Comparison of ENCODE assay signal across 24 cellular contexts in genomic region chr22:42275970-42276369, GRCh38.
"Had no signal": no experiment of that assay in that cellular context is flagged by ENCODE, and none has a peak within 500 bp of the region (broad histone marks: within the 10 kb centered on the region; RNA-seq: fewer than 3 reads in every experiment).

No MANE protein-coding gene starts in this region.

- H3K4me1 Mint-ChIP-seq: activated B cell treated with CpG ODN at 0.5 μM for 24 hours had no signal

- H3K4me1 ChIP-seq: uterus had no signal

- H3K27ac ChIP-seq: body of pancreas, tibial artery, uterus had no signal

- DNase-seq: activated B cell treated with CpG ODN at 0.5 μM for 24 hours; activated CD4-positive, alpha-beta T cell treated with anti-CD3 and anti-CD28 coated beads for 48 hours; activated CD8-positive, alpha-beta memory T cell treated with anti-CD3 and anti-CD28 coated beads, Interleukin-2, amount 50 U/mL, for 48 hours; activated CD8-positive, alpha-beta T cell treated with anti-CD3 and anti-CD28 coated beads, Interleukin-2, amount 10 ng/mL, durations not matched to agents 7 days and 5 days; activated gamma-delta T cell; activated T-cell treated with anti-CD3 and anti-CD28 coated beads, Interleukin-2, amount 50 U/mL, for 72 hours; amniotic stem cell; body of pancreas; effector memory CD8-positive, alpha-beta T cell; erythroblast; islet precursor cell; mammary epithelial cell; mucosa of descending colon; naive thymus-derived CD4-positive, alpha-beta T cell; stimulated activated CD4-positive, alpha-beta T cell treated with anti-CD3 and anti-CD28 coated beads, Interleukin-15, amount 100 ng/mL, for 24 hours; stimulated activated CD4-positive, alpha-beta T cell treated with anti-CD3 and anti-CD28 coated beads, Interleukin-4, amount 100 ng/mL, for 1 hour; stimulated activated naive B cell treated with anti-CD40 and anti-IgM and Interleukin-4, amounts not matched to agents 10 μg/mL and 1 μg/mL and 100 μg/mL, for 72 hours; T-helper 17 cell; tibial artery; uterus had no signal

- ATAC-seq: activated CD8-positive, alpha-beta T cell treated with anti-CD3 and anti-CD28 coated beads, Interleukin-2, amount 10 ng/mL, durations not matched to agents 7 days and 5 days; activated naive CD4-positive, alpha-beta T cell treated with anti-CD3 and anti-CD28 coated beads, Interleukin-2, amount 50 U/mL, for 72 hours; activated T-cell treated with anti-CD3 and anti-CD28 coated beads, Interleukin-2, amount 50 U/mL, for 72 hours; body of pancreas; effector memory CD8-positive, alpha-beta T cell; left lobe of liver; mucosa of descending colon; naive thymus-derived CD4-positive, alpha-beta T cell; stimulated activated naive B cell treated with anti-CD40 and anti-IgM and Interleukin-4, amounts not matched to agents 10 μg/mL and 1 μg/mL and 100 μg/mL, for 72 hours; T-helper 17 cell had no signal

- H3K4me3 ChIP-seq: body of pancreas, mucosa of descending colon, skin epidermis, tibial artery, uterus had no signal

- H3K36me3 ChIP-seq: tibial artery, uterus had no signal

- H3K9me3 ChIP-seq: body of pancreas, mucosa of descending colon, tibial artery, uterus had no signal

- H3K9me3 Mint-ChIP-seq: activated B cell treated with CpG ODN at 0.5 μM for 24 hours; activated naive CD4-positive, alpha-beta T cell treated with anti-CD3 and anti-CD28 coated beads, Interleukin-2, amount 50 U/mL, for 72 hours; activated T-cell treated with anti-CD3 and anti-CD28 coated beads, Interleukin-2, amount 50 U/mL, for 72 hours; dendritic cell treated with granulocyte-macrophage colony-stimulating factor and Interleukin-4, amounts not matched to agents 40 ng/mL and 50 ng/mL, for 4 days; effector memory CD8-positive, alpha-beta T cell; naive thymus-derived CD4-positive, alpha-beta T cell; stimulated activated naive B cell treated with anti-CD40 and anti-IgM and Interleukin-4, amounts not matched to agents 10 μg/mL and 1 μg/mL and 100 μg/mL, for 72 hours had no signal

- H3K4me3 Mint-ChIP-seq: activated B cell treated with CpG ODN at 0.5 μM for 24 hours; activated CD8-positive, alpha-beta T cell treated with anti-CD3 and anti-CD28 coated beads, Interleukin-2, amount 10 ng/mL, durations not matched to agents 7 days and 5 days; activated T-cell treated with anti-CD3 and anti-CD28 coated beads, Interleukin-2, amount 50 U/mL, for 72 hours; dendritic cell treated with granulocyte-macrophage colony-stimulating factor and Interleukin-4, amounts not matched to agents 40 ng/mL and 50 ng/mL, for 4 days; effector memory CD8-positive, alpha-beta T cell; naive thymus-derived CD4-positive, alpha-beta T cell; stimulated activated naive B cell treated with anti-CD40 and anti-IgM and Interleukin-4, amounts not matched to agents 10 μg/mL and 1 μg/mL and 100 μg/mL, for 72 hours; T-helper 17 cell had no signal

- H3K27ac Mint-ChIP-seq: activated B cell treated with CpG ODN at 0.5 μM for 24 hours; activated CD8-positive, alpha-beta T cell treated with anti-CD3 and anti-CD28 coated beads, Interleukin-2, amount 10 ng/mL, durations not matched to agents 7 days and 5 days; activated naive CD4-positive, alpha-beta T cell treated with anti-CD3 and anti-CD28 coated beads, Interleukin-2, amount 50 U/mL, for 72 hours; activated T-cell treated with anti-CD3 and anti-CD28 coated beads, Interleukin-2, amount 50 U/mL, for 72 hours; dendritic cell treated with granulocyte-macrophage colony-stimulating factor and Interleukin-4, amounts not matched to agents 40 ng/mL and 50 ng/mL, for 4 days; effector memory CD8-positive, alpha-beta T cell; T-helper 17 cell had no signal

- H3K27me3 Mint-ChIP-seq: activated B cell treated with CpG ODN at 0.5 μM for 24 hours, T-helper 17 cell had no signal

- H3K27me3 ChIP-seq: body of pancreas, uterus had no signal

- H3K36me3 Mint-ChIP-seq: activated naive CD4-positive, alpha-beta T cell treated with anti-CD3 and anti-CD28 coated beads, Interleukin-2, amount 50 U/mL, for 72 hours had no signal
